8 cellular contexts compared by ENCODE assay signal in the genomic region with DNA sequence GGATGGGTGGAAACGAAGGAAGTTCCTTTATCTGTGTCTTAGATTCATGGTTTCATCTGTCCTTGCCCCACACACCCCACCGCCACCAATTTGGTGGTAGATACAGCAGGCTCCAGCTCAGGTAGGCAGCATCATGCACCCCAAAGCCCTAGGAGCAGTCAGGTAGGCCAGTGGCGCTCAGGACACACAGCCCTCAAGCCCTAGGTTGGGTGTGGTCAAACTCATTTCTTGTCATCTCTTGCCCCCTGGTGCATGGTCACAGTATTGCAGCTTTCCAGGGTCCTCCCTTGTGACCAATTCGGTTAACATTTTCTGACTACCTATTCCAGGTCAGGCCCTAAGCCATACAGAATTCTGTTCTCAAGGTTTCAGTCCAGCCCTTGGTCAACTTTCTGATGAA. TPM values are rescaled to one million over a fixed set of nuclear protein-coding genes. Genes with fewer than 3 reads are reported as not detected.
DNase-seq lines count a peak whose midpoint lies in the region; ATAC-seq and TF ChIP-seq lines count a peak whose summit lies in the region.

No MANE protein-coding gene starts in this region.

- H3K79me2 ChIP-seq in Loucy (ENCODE audit: insufficient read depth, low read length), result no peaks in the 10 kb centered on the region

- no peak overlapping the region for H3K27ac ChIP-seq in colonic mucosa

- H3K36me3 ChIP-seq in Loucy (ENCODE audit: insufficient read depth, low read length), result no peaks in the 10 kb centered on the region
- no peaks in the 10 kb centered on the region for H3K36me3 ChIP-seq in colonic mucosa

- no peaks in the 10 kb centered on the region for H3K9me2 ChIP-seq in Loucy (replicated peaks; ENCODE audit: low read depth, low read length)

- H3K4me1 ChIP-seq in Loucy (ENCODE audit: insufficient read depth, low read length, poor library complexity, severe bottlenecking) (no peaks in the 10 kb centered on the region), colonic mucosa (no peaks in the 10 kb centered on the region)

- no peaks in the 10 kb centered on the region for H3F3A ChIP-seq in Loucy (ENCODE audit: low read depth)

- H3K9ac ChIP-seq in Loucy (ENCODE audit: low read depth, low read length, poor library complexity, severe bottlenecking) (no peak overlapping the region), colonic mucosa (ENCODE audit: low read depth in 2 of 2, low read length in 2 of 2) (no peak overlapping the region)

- H3K27me3 ChIP-seq in Loucy (ENCODE audit: insufficient read depth, low read length, poor library complexity, severe bottlenecking) (no peaks in the 10 kb centered on the region), colonic mucosa (no peaks in the 10 kb centered on the region)

- ATAC-seq in GM21447 (IDR thresholded peaks at IDR 0.05; ENCODE audit: unreplicated experiment), result peak; percentile 76
- ATAC-seq in sciatic nerve, result no peak

- intact Hi-C loops in colonic mucosa (cut with DNase I), result loop anchor here (2.0 kb wide), 1 partner anchor 528 kb away; no protein-coding TSS in a partner anchor
- intact Hi-C loops in sciatic nerve (cut with DNase I), result no loop called here

- peak; percentile 69 for TF ChIP-seq CTCF in Loucy (conservative IDR thresholded peaks at IDR 0.05; ENCODE audit: low read length)
- peak; percentile 42 for TF ChIP-seq CTCF in colonic mucosa (IDR thresholded peaks at IDR 0.05)

- H4K20me1 ChIP-seq in Loucy (ENCODE audit: insufficient read depth, low read length, poor library complexity, severe bottlenecking), result no peaks in the 10 kb centered on the region

- DNase-seq in ELR (ENCODE audit: low read depth) (peak; percentile 52), colonic mucosa (peak; percentile 53), myocyte (ENCODE audit: low read depth) (peak; percentile 1), superior temporal gyrus (ENCODE audit: extremely low spot score) (peak; percentile 50), sciatic nerve (ENCODE audit: low spot score) (no peak)
- DNase-seq in activated CD4-positive, CD25-positive, alpha-beta regulatory T cell treated with anti-CD3 and anti-CD28 coated beads, Interleukin-2, amount 50 U/mL, for 16 hours (ENCODE audit: low read depth, low spot score), result peak; percentile 17

- H3K4me2 ChIP-seq in Loucy (ENCODE audit: low read depth, low read length, poor library complexity, severe bottlenecking), result no peak overlapping the region

- no peak overlapping the region for H3K4me3 ChIP-seq in Loucy (ENCODE audit: low read length, poor library complexity, severe bottlenecking)
- H3K4me3 ChIP-seq in colonic mucosa, result no peak overlapping the region

- no peak overlapping the region for H2AFZ ChIP-seq in Loucy (ENCODE audit: low read length)

- no peaks in the 10 kb centered on the region for H3K9me3 ChIP-seq in Loucy (ENCODE audit: insufficient read depth, low read depth, low read length)
- no peaks in the 10 kb centered on the region for H3K9me3 ChIP-seq in colonic mucosa

RNA-seq across cellular contexts. Expression of gene PRRG3, which starts 14.5 kb away (rescaled TPM):
- under 1 TPM; 0.05 to 0.96 TPM for total RNA-seq in colonic mucosa
- total RNA-seq in myocyte, result not detected in 2 replicates
- not detected for polyA plus RNA-seq in myocyte (2012)
- 64.3 TPM for total RNA-seq in sciatic nerve

RNA-seq across cellular contexts. Expression of gene FATE1, which starts 35.0 kb away (rescaled TPM):
- total RNA-seq in colonic mucosa (not detected), myocyte (not detected in 2 replicates), sciatic nerve (0.36 TPM)
- polyA plus RNA-seq in myocyte (2012), result not detected

RNA-seq across cellular contexts. Expression of gene CNGA2, which starts 53.7 kb away (rescaled TPM):
- total RNA-seq in colonic mucosa (not detected), myocyte (not detected in 2 replicates), sciatic nerve (not detected)
- polyA plus RNA-seq in myocyte (2012), result not detected

Comparison
In these comparisons a context has a peak if more than half of its experiments do, and no peak if none do; other contexts are left out.
1. RNA of gene PRRG3, which starts 14.5 kb away (total RNA-seq): 64.3 TPM in sciatic nerve (single experiment); 0.05 to 0.96 TPM in colonic mucosa and not detected in myocyte; every median in the first group is over 10 times any median in the second.